Comparison of ENCODE assay signal across 10 cellular contexts in the genomic region with DNA sequence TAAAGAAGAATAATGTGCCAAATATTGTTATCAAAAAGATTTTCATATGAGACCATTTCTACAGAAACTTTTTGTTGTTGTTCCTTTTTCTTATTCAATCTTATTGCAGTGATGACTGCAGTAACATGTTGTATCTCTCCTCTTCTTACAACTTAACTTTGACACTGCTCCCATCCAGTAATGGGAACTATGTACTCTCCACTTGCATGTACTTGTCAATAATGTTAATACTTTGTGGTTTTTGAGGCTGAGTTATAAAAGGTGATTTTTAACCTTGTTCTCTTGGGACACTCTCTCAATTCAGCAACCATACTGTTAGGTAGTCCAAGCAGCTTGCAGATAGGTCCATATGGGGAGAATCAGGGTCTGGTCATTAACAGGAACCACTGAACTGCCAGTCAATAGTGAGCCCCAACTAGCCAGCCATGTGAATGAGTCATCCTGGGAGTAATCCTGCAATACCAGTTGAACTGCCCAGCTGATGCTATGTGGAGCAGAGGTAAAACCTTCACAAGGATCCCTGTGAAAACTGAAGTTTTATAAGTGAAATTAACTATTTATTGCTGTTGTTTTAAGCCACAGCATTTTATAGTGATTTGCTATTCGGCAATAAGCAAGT.
DNase-seq lines count a peak whose midpoint lies in the region; ATAC-seq and TF ChIP-seq lines count a peak whose summit lies in the region.
"Had no signal": no experiment of that assay in that cellular context is flagged by ENCODE, and none has a peak within 500 bp of the region (broad histone marks: within the 10 kb centered on the region; RNA-seq: fewer than 3 reads in every experiment).

No MANE protein-coding gene starts in this region.

- H2AK5ac ChIP-seq in IMR-90 (ENCODE audit: low read depth, low read length): no peak overlapping the region

- H3K9ac ChIP-seq in IMR-90 (ENCODE audit: low read depth, low read length): no peak overlapping the region

- H3K27me3 ChIP-seq in IMR-90 (ENCODE audit: control insufficient read depth, insufficient read depth, low read length): peaks cover 5% of the 10 kb centered on the region
- no peaks in the 10 kb centered on the region for H3K27me3 ChIP-seq in heart left ventricle
- H3K27me3 ChIP-seq: ovary had no signal

- peak; percentile 33 for ATAC-seq in GM19468 (IDR thresholded peaks at IDR 0.05; ENCODE audit: extremely low read depth, unreplicated experiment)
- 0 out of 2 replicates have a peak, but pooled peaks have one; percentile 51 for ATAC-seq in IMR-90 (ENCODE audit: low read depth)
- no peak for ATAC-seq in heart left ventricle

- H2BK5ac ChIP-seq in IMR-90 (ENCODE audit: low read depth, low read length, poor library complexity, severe bottlenecking): no peak overlapping the region

- H3K14ac ChIP-seq in IMR-90 (replicated peaks; ENCODE audit: low read depth, low read length): no peak overlapping the region

- H3K4me1 ChIP-seq in IMR-90 (ENCODE audit: control insufficient read depth, insufficient read depth, low read length) (no peaks in the 10 kb centered on the region), heart left ventricle (no peaks in the 10 kb centered on the region)

- peak; percentile 8 for DNase-seq in IMR-90
- DNase-seq in fibroblast of gingiva (ENCODE audit: low read depth): peak; percentile 55
- DNase-seq in stromal cell of bone marrow (ENCODE audit: low read depth): peak; percentile 18
- no peak for DNase-seq in activated gamma-delta T cell treated with Interleukin-2 at 50 U/mL for 16 hours
- DNase-seq in SKM-1 treated with dmso at 0.1 percent for 144 hours (lab: John Stamatoyannopoulos, UW; ENCODE audit: unreplicated experiment): no peak
- DNase-seq in occipital lobe (lab: John Stamatoyannopoulos, UW): no peak
- DNase-seq in heart left ventricle: no peak
- DNase-seq: ovary had no signal

- H3K9me1 ChIP-seq in IMR-90 (ENCODE audit: insufficient read depth, low read length): no peaks in the 10 kb centered on the region

- no peak overlapping the region for H3K18ac ChIP-seq in IMR-90 (ENCODE audit: low read depth, low read length)

- H3K36me3 ChIP-seq in IMR-90 (ENCODE audit: control insufficient read depth, insufficient read depth, low read length) (no peaks in the 10 kb centered on the region), heart left ventricle (no peaks in the 10 kb centered on the region)
- H3K36me3 ChIP-seq: ovary had no signal

- H2AK9ac ChIP-seq in IMR-90 (replicated peaks; ENCODE audit: low read depth, low read length, poor library complexity): peak overlapping the region; percentile 51

- in situ Hi-C loops in IMR-90 (cut with MboI; ENCODE audit: low sequenced_read_pairs): no loop called here

- BruUV-seq in IMR-90 (replicated peaks; lab: Mats Ljungman, UMichigan): no TSS peak

- H3K9me3 ChIP-seq in IMR-90 (ENCODE audit: control insufficient read depth, insufficient read depth, low read length) (no peaks in the 10 kb centered on the region), heart left ventricle (no peaks in the 10 kb centered on the region)
- H3K9me3 ChIP-seq: ovary had no signal

- dilution Hi-C loops in IMR-90 (cut with HindIII; ENCODE audit: low sequenced_read_pairs, unreplicated experiment): no loop called here

- no peak overlapping the region; the same call in 1 of the 2 replicates for H3K56ac ChIP-seq in IMR-90 (ENCODE audit: extremely low read depth, insufficient read depth, low read length)

- no peak overlapping the region for H2BK15ac ChIP-seq in IMR-90 (ENCODE audit: low read depth, low read length)

- TF ChIP-seq RAD21 in IMR-90 (IDR thresholded peaks at IDR 0.05; ENCODE audit: low read length): no peak

- TF ChIP-seq CTCF in IMR-90 (conservative IDR thresholded peaks at IDR 0.05; ENCODE audit: low read depth, low read length): no peak
- no peak for TF ChIP-seq CTCF in heart left ventricle (IDR thresholded peaks at IDR 0.05)

- no peak overlapping the region for H2BK20ac ChIP-seq in IMR-90 (ENCODE audit: low read depth, low read length)

- H4K8ac ChIP-seq in IMR-90 (ENCODE audit: low read depth in 2 of 2, low read length in 2 of 2): no peak overlapping the region

- no peak overlapping the region for H4K5ac ChIP-seq in IMR-90 (ENCODE audit: low read depth, low read length)

- no peak overlapping the region for H3K4ac ChIP-seq in IMR-90 (ENCODE audit: low read depth, low read length)

- H4K91ac ChIP-seq in IMR-90 (ENCODE audit: insufficient read depth, low read depth, low read length): no peak overlapping the region

- H3K27ac ChIP-seq in IMR-90 (ENCODE audit: insufficient read depth, low read length) (no peak overlapping the region), heart left ventricle (no peak overlapping the region)
- H3K27ac ChIP-seq: ovary, SK-N-MC had no signal

- intact Hi-C loops in IMR-90 (cut with micrococcal nuclease): no loop called here
- intact Hi-C loops in heart left ventricle (cut with DNase I): no loop called here

- H3K4me2 ChIP-seq in IMR-90 (ENCODE audit: low read depth, low read length): no peak overlapping the region

- H2BK120ac ChIP-seq in IMR-90 (ENCODE audit: low read depth, low read length): no peak overlapping the region

- TF ChIP-seq POLR2A in IMR-90 (IDR thresholded peaks at IDR 0.05; ENCODE audit: low read depth, low read length) (no peak), heart left ventricle (IDR thresholded peaks at IDR 0.05) (no peak)

- H2AFZ ChIP-seq in IMR-90 (replicated peaks; ENCODE audit: low read length, poor library complexity): no peak overlapping the region

- WGBS in IMR-90 (ENCODE audit: extremely low coverage in 2 of 2, insufficient read length in 1 of 2), 2 experiments: no CpG with 5 or more reads among the region's 1 CpG
- WGBS in heart left ventricle, 4 donors: 68 to 78% (median 73%) methylated on average over 1 of the region's 1 CpG

- no peaks in the 10 kb centered on the region for H3K79me1 ChIP-seq in IMR-90 (ENCODE audit: low read depth in 1 of 2, low read length in 2 of 2)

- H3K4me3 ChIP-seq in IMR-90 (ENCODE audit: insufficient read depth, low read depth, low read length): no peak overlapping the region
- no peak overlapping the region for H3K4me3 ChIP-seq in heart left ventricle
- H3K4me3 ChIP-seq: ovary, SK-N-MC had no signal

- H4K20me1 ChIP-seq in IMR-90 (ENCODE audit: insufficient read depth, low read length): no peaks in the 10 kb centered on the region

- POLR2A ChIA-PET in IMR-90 (lab: Charles Lee; ENCODE audit: unreplicated experiment): no interaction called here

- CTCF ChIA-PET in IMR-90 (lab: Yijun Ruan, JAX): no interaction called here

- no peak overlapping the region for H3K23ac ChIP-seq in IMR-90 (ENCODE audit: low read depth, low read length)

TF ChIP-seq in IMR-90, 13 proteins besides CTCF, POLR2A, EP300 and RAD21:
- TF ChIP-seq NFE2L2 (IDR thresholded peaks at IDR 0.05; ENCODE audit: low read depth, low read length) (no peak), CHD1 (IDR thresholded peaks at IDR 0.05; ENCODE audit: low read depth, low read length) (no peak), RFX5 (IDR thresholded peaks at IDR 0.05; ENCODE audit: low read depth, low read length) (no peak), RCOR1 (IDR thresholded peaks at IDR 0.05; ENCODE audit: insufficient replicate concordance, low read length) (no peak), MXI1 (IDR thresholded peaks at IDR 0.05; ENCODE audit: borderline replicate concordance, low read depth, low read length) (no peak), USF2 (IDR thresholded peaks at IDR 0.05; ENCODE audit: low read depth, low read length) (no peak), SMC3 (IDR thresholded peaks at IDR 0.05; ENCODE audit: low read depth, low read length) (no peak), MAZ (IDR thresholded peaks at IDR 0.05; ENCODE audit: borderline replicate concordance, low read depth, low read length) (no peak)

Comparison
In these comparisons a context has a peak if more than half of its experiments do, and no peak if none do; other contexts are left out.
1. ATAC-seq: peak in GM19468 (single experiment) and IMR-90 (single experiment); none in heart left ventricle (0 of 4).
2. DNase-seq: peak in IMR-90 (single experiment), fibroblast of gingiva (single experiment) and stromal cell of bone marrow (single experiment); none in activated gamma-delta T cell treated with Interleukin-2 at 50 U/mL for 16 hours (single experiment), SKM-1 treated with dmso at 0.1 percent for 144 hours (single experiment), occipital lobe (single experiment) and heart left ventricle (0 of 5).